Comparison of ENCODE assay signal across 24 cellular contexts in genomic region chr2:57204364-57204763, GRCh38.
"Had no signal": no experiment of that assay in that cellular context is flagged by ENCODE, and none has a peak within 500 bp of the region (broad histone marks: within the 10 kb centered on the region; RNA-seq: fewer than 3 reads in every experiment).

No MANE protein-coding gene starts in this region.

- H3K4me3 Mint-ChIP-seq: activated T-helper 17 cell treated with anti-CD3 and anti-CD28 coated beads, Interleukin-2, amount 50 U/mL, for 72 hours; effector memory CD8-positive, alpha-beta T cell; naive thymus-derived CD4-positive, alpha-beta T cell; neural crest cell; T-helper 2 cell treated with Interferon-gamma antibody and Interleukin-4, amounts not matched to agents 5 μg/mL and 100 μg/mL, for 36 hours; type B pancreatic cell had no signal

- H3K36me3 ChIP-seq: ascending aorta, brain microvascular endothelial cell, gastroesophageal sphincter, lower lobe of right lung, right atrium auricular region, spleen, thoracic aorta had no signal

- H3K27me3 Mint-ChIP-seq: activated T-helper 17 cell treated with anti-CD3 and anti-CD28 coated beads, Interleukin-2, amount 50 U/mL, for 72 hours; effector memory CD8-positive, alpha-beta T cell; naive thymus-derived CD4-positive, alpha-beta T cell; progenitor cell of endocrine pancreas; type B pancreatic cell had no signal

- H3K9me3 Mint-ChIP-seq: neural crest cell, type B pancreatic cell had no signal

- H3K27ac ChIP-seq: ascending aorta, brain microvascular endothelial cell, dorsolateral prefrontal cortex, gastroesophageal sphincter, lower lobe of right lung, right atrium auricular region, spleen, thoracic aorta, VCaP had no signal

- H3K4me1 ChIP-seq: ascending aorta, gastroesophageal sphincter, lower lobe of right lung, right atrium auricular region, spleen had no signal

- H3K4me1 Mint-ChIP-seq: activated T-helper 17 cell treated with anti-CD3 and anti-CD28 coated beads, Interleukin-2, amount 50 U/mL, for 72 hours; naive thymus-derived CD4-positive, alpha-beta T cell; neural crest cell had no signal

- H3K27me3 ChIP-seq: ascending aorta, brain microvascular endothelial cell, dorsolateral prefrontal cortex, gastroesophageal sphincter, right atrium auricular region, spleen had no signal

- H3K9me3 ChIP-seq: ascending aorta, gastroesophageal sphincter, lower lobe of right lung, right atrium auricular region, thoracic aorta had no signal

- H3K27ac Mint-ChIP-seq: activated naive CD4-positive, alpha-beta T cell treated with anti-CD3 and anti-CD28 coated beads, Interleukin-2, amount 50 U/mL, for 72 hours; activated T-helper 17 cell treated with anti-CD3 and anti-CD28 coated beads, Interleukin-2, amount 50 U/mL, for 72 hours; effector memory CD8-positive, alpha-beta T cell; progenitor cell of endocrine pancreas; T-helper 2 cell treated with Interferon-gamma antibody and Interleukin-4, amounts not matched to agents 5 μg/mL and 100 μg/mL, for 36 hours; type B pancreatic cell had no signal

- H3K4me3 ChIP-seq: ascending aorta, dorsolateral prefrontal cortex, gastroesophageal sphincter, lower lobe of right lung, right atrium auricular region, spleen, thoracic aorta had no signal

- DNase-seq: activated CD4-positive, alpha-beta T cell treated with anti-CD3 and anti-CD28 coated beads for 1 hour; activated T-cell treated with anti-CD3 and anti-CD28 coated beads, Interleukin-2, amount 50 U/mL, for 1 hour; brain microvascular endothelial cell; caudate nucleus; dorsolateral prefrontal cortex; effector memory CD8-positive, alpha-beta T cell; head of caudate nucleus; kidney; lower lobe of right lung; naive thymus-derived CD4-positive, alpha-beta T cell; spleen; stimulated activated CD4-positive, alpha-beta T cell treated with anti-CD3 and anti-CD28 coated beads, Interleukin-4, amount 100 ng/mL, for 24 hours; stimulated activated naive CD4-positive, alpha-beta T cell treated with Interleukin-2 at 50 U/mL for 16 hours had no signal

- H3K36me3 Mint-ChIP-seq: activated naive CD4-positive, alpha-beta T cell treated with anti-CD3 and anti-CD28 coated beads, Interleukin-2, amount 50 U/mL, for 72 hours; naive thymus-derived CD4-positive, alpha-beta T cell; type B pancreatic cell had no signal
